17 cellular contexts compared by ENCODE assay signal in the genomic region with DNA sequence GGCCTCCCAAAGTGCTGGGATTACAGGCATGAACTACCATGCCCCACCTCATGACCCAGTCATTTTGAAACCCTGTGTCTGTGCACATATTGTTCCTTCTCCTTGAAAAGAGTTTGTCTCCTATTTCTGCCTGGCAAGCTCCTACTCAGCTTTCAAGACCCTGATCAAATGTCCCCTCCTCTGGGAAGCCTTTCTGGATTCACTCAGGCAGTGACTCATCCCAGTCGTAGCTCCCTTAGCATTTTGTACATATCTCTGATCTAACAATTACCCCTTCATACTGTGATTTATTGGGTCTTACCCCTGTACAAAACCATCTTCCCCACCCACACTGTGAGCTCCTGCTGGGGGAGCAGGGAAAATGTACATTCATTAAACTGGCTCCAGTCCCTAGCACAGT. TPM values are rescaled to one million over a fixed set of nuclear protein-coding genes. Genes with fewer than 3 reads are reported as not detected.
DNase-seq lines count a peak whose midpoint lies in the region; ATAC-seq and TF ChIP-seq lines count a peak whose summit lies in the region.
"Had no signal": no experiment of that assay in that cellular context is flagged by ENCODE, and none has a peak within 500 bp of the region (broad histone marks: within the 10 kb centered on the region; RNA-seq: fewer than 3 reads in every experiment).

No MANE protein-coding gene starts in this region.

- H4K20me1 ChIP-seq in SK-N-SH (ENCODE audit: insufficient read depth) (no peaks in the 10 kb centered on the region), HCT116 (ENCODE audit: insufficient read depth) (no peaks in the 10 kb centered on the region), GM23338 (replicated peaks; ENCODE audit: insufficient read depth) (no peaks in the 10 kb centered on the region)

- ATAC-seq in SK-N-SH treated with all-trans-retinoic acid at 6 μM for 48 hours (no peak), HCT116 (peak; percentile 27; the same call in 1 of the 2 replicates), sciatic nerve (no peak), GM19455 (IDR thresholded peaks at IDR 0.05; ENCODE audit: unreplicated experiment) (no peak), GM23338 (no peak)
- no peak for ATAC-seq in activated T-helper 17 cell treated with anti-CD3 and anti-CD28 coated beads, Interleukin-2, amount 50 U/mL, for 72 hours (replicated peaks)

- H3K4me1 ChIP-seq in SK-N-SH (ENCODE audit: control insufficient read depth in 1 of 2, insufficient read depth in 2 of 2, low read depth in 1 of 2, low read length in 1 of 2) = no peaks in the 10 kb centered on the region
- peaks cover 0 to 3% of the 10 kb centered on the region in 2 experiments; a peak in 1 of 4 replicates for H3K4me1 ChIP-seq in HCT116 (ENCODE audit: control insufficient read depth in 1 of 2, insufficient read depth in 2 of 2, low read length in 2 of 2)
- no peaks in the 10 kb centered on the region for H3K4me1 ChIP-seq in GM23338 (ENCODE audit: insufficient read depth)
- H3K4me1 ChIP-seq: BE2C, Caco-2 had no signal

- 22% methylated on average over 1 of the region's 1 CpG for WGBS in SK-N-SH (ENCODE audit: low lambda C conversion rate)

- H2AFZ ChIP-seq in SK-N-SH (ENCODE audit: low read depth) (no peak overlapping the region), HCT116 (ENCODE audit: low read depth, low read length, poor library complexity, severe bottlenecking) (no peak overlapping the region), GM23338 (no peak overlapping the region)

- BruUV-seq in HCT116 (replicated peaks; lab: Mats Ljungman, UMichigan) = no TSS peak

- H3K9me3 Mint-ChIP-seq in activated T-helper 17 cell treated with anti-CD3 and anti-CD28 coated beads, Interleukin-2, amount 50 U/mL, for 72 hours = no peaks in the 10 kb centered on the region
- H3K9me3 Mint-ChIP-seq in GM23338 = no peaks in the 10 kb centered on the region
- H3K9me3 Mint-ChIP-seq: CD8-positive, alpha-beta memory T cell had no signal

- H3K27me3 ChIP-seq in SK-N-SH (ENCODE audit: insufficient read depth) = no peaks in the 10 kb centered on the region
- H3K27me3 ChIP-seq in HCT116 (ENCODE audit: insufficient read depth, low read length) = no peaks in the 10 kb centered on the region
- no peaks in the 10 kb centered on the region for H3K27me3 ChIP-seq in GM23338 (ENCODE audit: insufficient read depth)
- H3K27me3 ChIP-seq: BE2C had no signal

- CTCF ChIA-PET in SK-N-SH (lab: Yijun Ruan, JAX) = interaction anchor here (0.9 to 1.8 kb wide), 4 partner anchors 8 to 1032 kb away, joined by 3 to 10 read pairs (median 4); no protein-coding TSS in a partner anchor
- CTCF ChIA-PET in HCT116 (lab: Charles Lee) = interaction anchor here (1.3 kb wide), 1 partner anchor 58 kb away, joined by 3 read pairs; no protein-coding TSS in a partner anchor

- no peak overlapping the region for H3K27ac Mint-ChIP-seq in activated T-helper 17 cell treated with anti-CD3 and anti-CD28 coated beads, Interleukin-2, amount 50 U/mL, for 72 hours
- no peak overlapping the region for H3K27ac Mint-ChIP-seq in GM23338
- H3K27ac Mint-ChIP-seq: CD4-positive, CD25-positive, alpha-beta regulatory T cell; CD8-positive, alpha-beta memory T cell had no signal

- H3K4me3 ChIP-seq in SK-N-SH (ENCODE audit: low read depth in 2 of 2, low read length in 1 of 2) = no peak overlapping the region
- no peak overlapping the region for H3K4me3 ChIP-seq in HCT116 (replicated peaks in 1 of 2; ENCODE audit: low read depth in 1 of 2, low read length in 2 of 2)
- H3K4me3 ChIP-seq in fibroblast of mammary gland (ENCODE audit: control insufficient read depth, low read depth, low read length) = no peak overlapping the region
- no peak overlapping the region for H3K4me3 ChIP-seq in GM23338

- H3K36me3 ChIP-seq in SK-N-SH (replicated peaks in 1 of 2; ENCODE audit: control insufficient read depth in 1 of 2, insufficient read depth in 2 of 2, low read length in 1 of 2) = no peaks in the 10 kb centered on the region
- no peaks in the 10 kb centered on the region for H3K36me3 ChIP-seq in HCT116 (ENCODE audit: control insufficient read depth in 1 of 2, insufficient read depth in 2 of 2, low read length in 2 of 2)
- no peaks in the 10 kb centered on the region for H3K36me3 ChIP-seq in GM23338 (ENCODE audit: insufficient read depth)
- H3K36me3 ChIP-seq: BE2C had no signal

- H3K4me3 Mint-ChIP-seq in activated T-helper 17 cell treated with anti-CD3 and anti-CD28 coated beads, Interleukin-2, amount 50 U/mL, for 72 hours = no peak overlapping the region
- H3K4me3 Mint-ChIP-seq in GM23338 = no peak overlapping the region
- H3K4me3 Mint-ChIP-seq: CD4-positive, CD25-positive, alpha-beta regulatory T cell; CD8-positive, alpha-beta memory T cell had no signal

- H3K9ac ChIP-seq in SK-N-SH = no peak overlapping the region
- no peak overlapping the region for H3K9ac ChIP-seq in HCT116 (ENCODE audit: low read length)
- H3K9ac ChIP-seq: KMS-11 had no signal

- no peak overlapping the region for H3K4me2 ChIP-seq in SK-N-SH
- no peak overlapping the region for H3K4me2 ChIP-seq in HCT116 (ENCODE audit: low read length)
- no peak overlapping the region for H3K4me2 ChIP-seq in GM23338
- H3K4me2 ChIP-seq: KMS-11 had no signal

- DNase-seq in SK-N-SH (no peak), HCT116 (ENCODE audit: low read depth, low spot score) (no peak), fibroblast of mammary gland (ENCODE audit: low read depth) (peak; percentile 20), sciatic nerve (ENCODE audit: low spot score) (peak; percentile 1), GM23338 (ENCODE audit: low spot score) (no peak)
- DNase-seq: BE2C; C1 segment of cervical spinal cord; Caco-2; CD4-positive, CD25-positive, alpha-beta regulatory T cell; CD8-positive, alpha-beta memory T cell; GOT3; H7 had no signal

- TF ChIP-seq CTCF in SK-N-SH (IDR thresholded peaks at IDR 0.05) = no peak
- TF ChIP-seq CTCF in HCT116 (IDR thresholded peaks at IDR 0.05 in 2 of 3, conservative IDR thresholded peaks at IDR 0.05 in 1 of 3; ENCODE audit: borderline replicate concordance in 1 of 3, insufficient read depth in 1 of 3, low read depth in 2 of 3, low read length in 2 of 3) = no peak
- TF ChIP-seq CTCF in fibroblast of mammary gland (conservative IDR thresholded peaks at IDR 0.05; ENCODE audit: control insufficient read depth, insufficient read depth, low read depth, low read length) = no peak
- no peak for TF ChIP-seq CTCF in GM23338 (conservative IDR thresholded peaks at IDR 0.05; ENCODE audit: low read depth in 2 of 2)

- H3F3A ChIP-seq in SK-N-SH (replicated peaks; ENCODE audit: insufficient read depth) (no peaks in the 10 kb centered on the region), GM23338 (replicated peaks; ENCODE audit: low read depth) (no peaks in the 10 kb centered on the region)

- POLR2A ChIA-PET in SK-N-SH (lab: Yijun Ruan, JAX) (no interaction called here), HCT116 (lab: Charles Lee) (no interaction called here)

- no peak for TF ChIP-seq POLR2A in HCT116 (IDR thresholded peaks at IDR 0.05; ENCODE audit: borderline replicate concordance, extremely low read depth, insufficient read depth, insufficient read length)

- TF ChIP-seq RAD21 in SK-N-SH (IDR thresholded peaks at IDR 0.05; ENCODE audit: low read length) = no peak
- TF ChIP-seq RAD21 in HCT116 (IDR thresholded peaks at IDR 0.05; ENCODE audit: low read depth) = no peak

- H3K27ac ChIP-seq in SK-N-SH (ENCODE audit: low read depth in 2 of 2, low read length in 1 of 2) (no peak overlapping the region), HCT116 (ENCODE audit: low read depth, low read length) (no peak overlapping the region), GM23338 (ENCODE audit: low read depth) (no peak overlapping the region)
- H3K27ac ChIP-seq: 22Rv1, KMS-11 had no signal

- no peaks in the 10 kb centered on the region for H3K9me2 ChIP-seq in SK-N-SH
- no peaks in the 10 kb centered on the region for H3K9me2 ChIP-seq in HCT116 (ENCODE audit: insufficient read depth)
- H3K9me2 ChIP-seq in GM23338 (ENCODE audit: insufficient read depth) = no peaks in the 10 kb centered on the region

- no peaks in the 10 kb centered on the region for H3K36me3 Mint-ChIP-seq in activated T-helper 17 cell treated with anti-CD3 and anti-CD28 coated beads, Interleukin-2, amount 50 U/mL, for 72 hours (ENCODE audit: low read depth)
- no peaks in the 10 kb centered on the region for H3K36me3 Mint-ChIP-seq in GM23338 (ENCODE audit: low read depth)
- H3K36me3 Mint-ChIP-seq: CD4-positive, CD25-positive, alpha-beta regulatory T cell; CD8-positive, alpha-beta memory T cell had no signal

- RAD21 ChIA-PET in HCT116 (lab: Charles Lee; ENCODE audit: low non-redundant PET in 1 of 2, low total read pairs in 2 of 2, uncharacterized antibody in 2 of 2, unreplicated experiment in 2 of 2) = no interaction called here

- H3K27me3 Mint-ChIP-seq in activated T-helper 17 cell treated with anti-CD3 and anti-CD28 coated beads, Interleukin-2, amount 50 U/mL, for 72 hours = peaks cover 7% of the 10 kb centered on the region
- peaks cover 4% of the 10 kb centered on the region for H3K27me3 Mint-ChIP-seq in GM23338 (ENCODE audit: insufficient read depth, low read depth, poor library complexity)
- H3K27me3 Mint-ChIP-seq: CD4-positive, CD25-positive, alpha-beta regulatory T cell had no signal

- no peaks in the 10 kb centered on the region for H3K4me1 Mint-ChIP-seq in activated T-helper 17 cell treated with anti-CD3 and anti-CD28 coated beads, Interleukin-2, amount 50 U/mL, for 72 hours
- no peaks in the 10 kb centered on the region for H3K4me1 Mint-ChIP-seq in GM23338
- H3K4me1 Mint-ChIP-seq: CD4-positive, CD25-positive, alpha-beta regulatory T cell; CD8-positive, alpha-beta memory T cell had no signal

- no peak for TF ChIP-seq EP300 in SK-N-SH (IDR thresholded peaks at IDR 0.05; ENCODE audit: borderline replicate concordance in 1 of 2, low read depth in 1 of 2, low read length in 1 of 2)

- H3K79me2 ChIP-seq in SK-N-SH (ENCODE audit: insufficient read depth) (no peaks in the 10 kb centered on the region), HCT116 (ENCODE audit: insufficient read depth, low read length) (no peaks in the 10 kb centered on the region), GM23338 (replicated peaks; ENCODE audit: insufficient read depth) (no peaks in the 10 kb centered on the region)

- intact Hi-C loops in HCT116 (cut with micrococcal nuclease) (no loop called here), sciatic nerve (cut with DNase I) (no loop called here)

- H3K9me3 ChIP-seq in SK-N-SH (no peaks in the 10 kb centered on the region), HCT116 (ENCODE audit: control insufficient read depth in 1 of 2, insufficient read depth in 1 of 2, low read depth in 1 of 2, low read length in 2 of 2) (no peaks in the 10 kb centered on the region)
- H3K9me3 ChIP-seq: BE2C, Caco-2 had no signal

TF ChIP-seq in SK-N-SH, 30 proteins besides CTCF, POLR2A, EP300 and RAD21 (continues in another document):
- no peak for TF ChIP-seq TCF12 (IDR thresholded peaks at IDR 0.05)

RNA-seq across cellular contexts. Expression of a gene that starts 18.1 kb away (rescaled TPM):
- polyA plus RNA-seq in SK-N-SH (2012; rRNA removed) = not detected in 2 replicates
- polyA plus RNA-seq in SK-N-SH (2012; cell fraction: cytosol; rRNA removed) = not detected in 2 replicates
- 0.04 and 0.07 TPM in 2 replicates for polyA plus RNA-seq in SK-N-SH (2012; cell fraction: nucleus; rRNA removed)
- not detected for total RNA-seq in HCT116 (2021; ENCODE audit: unreplicated experiment)
- not detected in 2 replicates for polyA plus RNA-seq in HCT116 (2012)
- not detected for total RNA-seq in sciatic nerve
- total RNA-seq in activated T-helper 17 cell treated with anti-CD3 and anti-CD28 coated beads, Interleukin-2, amount 50 U/mL, for 72 hours = not detected
- not detected in 2 replicates for total RNA-seq in GM23338 (2014; rRNA removed; shearing (Covaris generic))
- not detected in 2 replicates for polyA plus RNA-seq in GM23338 (2016; fragmentation: Nextera tagmentation; extraction: Ambion mirVana)
- total RNA-seq: Caco-2; CD4-positive, CD25-positive, alpha-beta regulatory T cell; CD8-positive, alpha-beta memory T cell; H7 had no signal
- polyA plus RNA-seq: CD4-positive, CD25-positive, alpha-beta regulatory T cell; CD8-positive, alpha-beta memory T cell had no signal

Comparison
In these comparisons a context has a peak if more than half of its experiments do, and no peak if none do; other contexts are left out.
1. DNase-seq: peak in fibroblast of mammary gland (single experiment) and sciatic nerve (single experiment); none in SK-N-SH (single experiment), HCT116 (single experiment) and GM23338 (single experiment).